In the genomic region with DNA sequence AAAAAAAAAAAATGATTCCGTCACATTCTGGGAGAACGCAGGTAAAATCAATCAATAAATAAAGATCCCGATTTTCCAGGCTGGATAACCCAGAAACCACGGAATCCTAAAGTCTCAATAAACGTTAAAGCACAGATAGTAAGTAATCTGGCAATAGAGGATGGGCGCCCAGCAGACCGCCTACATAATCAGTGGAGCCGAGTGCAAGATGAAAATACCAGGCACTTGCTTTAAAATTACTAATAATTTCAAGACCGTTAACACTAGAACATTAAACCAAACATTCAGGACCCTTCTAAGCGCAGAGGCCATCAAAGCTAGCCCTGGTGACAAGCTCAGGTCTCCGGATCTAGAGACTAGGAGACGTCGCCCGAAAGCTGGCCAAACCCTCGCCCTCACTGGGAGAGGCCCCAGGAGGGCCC, we compare ENCODE assay signal across 8 cellular contexts. TPM values are rescaled to one million over a fixed set of nuclear protein-coding genes. Genes with fewer than 3 reads are reported as not detected.
DNase-seq lines count a peak whose midpoint lies in the region; ATAC-seq and TF ChIP-seq lines count a peak whose summit lies in the region.

No MANE protein-coding gene starts in this region.

- peak overlapping the region; percentile 98 for H3K27ac ChIP-seq in CD4-positive, alpha-beta T cell (ENCODE audit: low read depth, low read length)

- no peaks in the 10 kb centered on the region for H3K27me3 ChIP-seq in CD4-positive, alpha-beta T cell (ENCODE audit: control insufficient read depth, insufficient read depth, low read length)
- no peaks in the 10 kb centered on the region for H3K27me3 ChIP-seq in NT2/D1 (ENCODE audit: insufficient read depth, insufficient read length)

- H3K4me1 Mint-ChIP-seq in CD4-positive, alpha-beta T cell (ENCODE audit: low read depth): peaks cover 34% of the 10 kb centered on the region
- peaks cover 26 to 27% of the 10 kb centered on the region in 2 donors for H3K4me1 Mint-ChIP-seq in effector memory CD8-positive, alpha-beta T cell (ENCODE audit: low read depth in 2 of 2)
- H3K4me1 Mint-ChIP-seq in neural crest cell: peaks cover 33% of the 10 kb centered on the region

- peak overlapping the region; percentile 89 for H3K4me3 ChIP-seq in NT2/D1 (ENCODE audit: insufficient read length, low read depth)

- peaks cover 3% of the 10 kb centered on the region for H3K4me1 ChIP-seq in NT2/D1 (ENCODE audit: insufficient read depth, insufficient read length)

- H3K27me3 Mint-ChIP-seq in CD4-positive, alpha-beta T cell: no peaks in the 10 kb centered on the region
- H3K27me3 Mint-ChIP-seq in effector memory CD8-positive, alpha-beta T cell: no peaks in the 10 kb centered on the region
- no peaks in the 10 kb centered on the region for H3K27me3 Mint-ChIP-seq in neural crest cell (ENCODE audit: low read depth)

- POLR2A ChIA-PET in CD4-positive, alpha-beta T cell (lab: Charles Lee): interaction anchor here (0.7 to 7.0 kb wide), 27 partner anchors 9 to 1347 kb away, joined by 3 to 296 read pairs (median 14); a partner anchor contains a TSS

- TF ChIP-seq CTCF in CD4-positive, alpha-beta T cell (IDR thresholded peaks at IDR 0.05): no peak
- TF ChIP-seq CTCF in neural crest cell (conservative IDR thresholded peaks at IDR 0.05): no peak

- H3K36me3 ChIP-seq in NT2/D1 (ENCODE audit: insufficient read depth, insufficient read length, low read length): peaks cover 18% of the 10 kb centered on the region

- peak overlapping the region; percentile 98 for H3K27ac Mint-ChIP-seq in CD4-positive, alpha-beta T cell
- H3K27ac Mint-ChIP-seq in effector memory CD8-positive, alpha-beta T cell: peak overlapping the region; percentile 99
- peak overlapping the region; percentile 99 for H3K27ac Mint-ChIP-seq in neural crest cell (ENCODE audit: unreplicated experiment)

- no peaks in the 10 kb centered on the region for H3K9me3 Mint-ChIP-seq in CD4-positive, alpha-beta T cell
- no peaks in the 10 kb centered on the region for H3K9me3 Mint-ChIP-seq in effector memory CD8-positive, alpha-beta T cell
- H3K9me3 Mint-ChIP-seq in neural crest cell: no peaks in the 10 kb centered on the region

- no peak for DNase-seq in CD4-positive, alpha-beta T cell
- DNase-seq in NT2/D1 (ENCODE audit: low read depth, low spot score): no peak
- no peak for DNase-seq in effector memory CD8-positive, alpha-beta T cell
- DNase-seq in neural crest cell (ENCODE audit: low read depth, low spot score): no peak
- no peak for DNase-seq in posterior vena cava (ENCODE audit: low spot score)
- no peak for DNase-seq in DMS153 treated with DMSO at 0.1 percent for 48 hours (lab: John Stamatoyannopoulos, UW; ENCODE audit: unreplicated experiment)
- no peak for DNase-seq in central memory CD4-positive, alpha-beta T cell

- peak overlapping the region; percentile 98 for H3K4me3 Mint-ChIP-seq in CD4-positive, alpha-beta T cell
- peak overlapping the region; percentile 94 to 99 for H3K4me3 Mint-ChIP-seq in effector memory CD8-positive, alpha-beta T cell
- peak overlapping the region; percentile 99 for H3K4me3 Mint-ChIP-seq in neural crest cell

- no peaks in the 10 kb centered on the region for H3K9me3 ChIP-seq in CD4-positive, alpha-beta T cell (ENCODE audit: control insufficient read depth, low read length)
- no peaks in the 10 kb centered on the region for H3K9me3 ChIP-seq in NT2/D1 (ENCODE audit: insufficient read depth, low read length)

- intact Hi-C loops in CD4-positive, alpha-beta T cell (cut with DNase I, micrococcal nuclease): loop anchor here (5.0 to 10.0 kb wide), 4 partner anchors 184 to 646 kb away; a partner anchor contains a TSS
- intact Hi-C loops in posterior vena cava (cut with DNase I): no loop called here

- no peak for ATAC-seq in CD4-positive, alpha-beta T cell (ENCODE audit: poor library complexity)
- no peak for ATAC-seq in effector memory CD8-positive, alpha-beta T cell (replicated peaks)
- ATAC-seq in GM19023 (IDR thresholded peaks at IDR 0.05; ENCODE audit: unreplicated experiment): no peak

- H3K9ac ChIP-seq in NT2/D1 (ENCODE audit: insufficient read length, low read depth): peak overlapping the region; percentile 85

- CTCF ChIA-PET in CD4-positive, alpha-beta T cell (lab: Charles Lee): interaction anchor here (2.4 to 2.8 kb wide), 3 partner anchors 23 to 47 kb away, joined by 8 to 23 read pairs (median 11); a partner anchor contains a TSS

- peaks cover 51% of the 10 kb centered on the region for H3K36me3 Mint-ChIP-seq in CD4-positive, alpha-beta T cell (ENCODE audit: low read depth)
- peaks cover 45% of the 10 kb centered on the region for H3K36me3 Mint-ChIP-seq in effector memory CD8-positive, alpha-beta T cell (ENCODE audit: insufficient read depth)
- H3K36me3 Mint-ChIP-seq in neural crest cell (ENCODE audit: low read depth): no peaks in the 10 kb centered on the region

RNA-seq across cellular contexts. Expression of a gene that starts 1.2 kb away (rescaled TPM):
- total RNA-seq in CD4-positive, alpha-beta T cell: 10 to 100 TPM; 74.8 to 75.3 TPM
- total RNA-seq in neural crest cell: 52.5 and 53.9 TPM in 2 replicates
- total RNA-seq in posterior vena cava: 10 to 100 TPM; 32.2 to 37.1 TPM

RNA-seq across cellular contexts. Expression of a gene that starts 1.4 kb away (rescaled TPM):
- 1 to 10 TPM; 1.6 to 1.9 TPM for total RNA-seq in CD4-positive, alpha-beta T cell
- total RNA-seq in neural crest cell (1.2 and 2.3 TPM in 2 replicates), posterior vena cava (1 to 10 TPM; 1.1 to 1.4 TPM)

RNA-seq across cellular contexts. Expression of a gene that starts 17.1 kb away (rescaled TPM):
- 1 to 10 TPM; 1.5 to 1.7 TPM for total RNA-seq in CD4-positive, alpha-beta T cell
- total RNA-seq in neural crest cell (0.42 and 0.66 TPM in 2 replicates), posterior vena cava (under 1 TPM in 1 of 2 donors, not detected in 1; 0.38 TPM)

RNA-seq across cellular contexts. Expression of a gene that starts 19.3 kb away (rescaled TPM):
- 1 to 10 TPM; 5.2 to 7.4 TPM for total RNA-seq in CD4-positive, alpha-beta T cell
- total RNA-seq in neural crest cell (26.1 and 26.7 TPM in 2 replicates), posterior vena cava (10 to 100 TPM; 18.8 to 27.4 TPM)

RNA-seq across cellular contexts. Expression of a gene that starts 22.6 kb away (rescaled TPM):
- 100 to 1,000 TPM; 166 to 171 TPM for total RNA-seq in CD4-positive, alpha-beta T cell
- total RNA-seq in neural crest cell (81.4 and 88.5 TPM in 2 replicates), posterior vena cava (100 to 1,000 TPM; 114 to 119 TPM)

Comparison
In these comparisons a context has a peak if more than half of its experiments do, and no peak if none do; other contexts are left out.
1. intact Hi-C loops: an anchor here in CD4-positive, alpha-beta T cell (5.0 to 10.0 kb wide); none called in posterior vena cava.